Comparison of ENCODE assay signal across 14 cellular contexts in the genomic region with DNA sequence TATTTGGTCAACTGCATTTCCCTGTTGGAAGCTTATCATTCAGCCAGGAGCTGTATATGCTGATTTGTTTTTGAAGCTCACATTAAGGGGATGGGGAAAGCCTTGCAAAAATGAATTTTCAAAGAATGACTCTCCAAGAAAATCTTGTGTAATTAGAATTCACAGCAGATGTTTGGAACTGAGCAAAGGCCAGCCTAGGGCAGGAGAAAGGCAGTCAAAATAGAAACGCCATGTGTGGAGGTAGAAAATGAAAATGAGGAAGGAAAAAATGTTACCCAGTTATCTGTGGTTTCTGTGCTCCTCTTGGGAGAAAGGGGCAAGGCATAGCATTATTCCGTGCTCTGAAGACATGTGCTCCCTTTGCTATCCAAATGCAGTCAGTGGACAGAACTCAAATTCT.
DNase-seq lines count a peak whose midpoint lies in the region; TF ChIP-seq lines count a peak whose summit lies in the region.
"Had no signal": no experiment of that assay in that cellular context is flagged by ENCODE, and none has a peak within 500 bp of the region (broad histone marks: within the 10 kb centered on the region; RNA-seq: fewer than 3 reads in every experiment).

No MANE protein-coding gene starts in this region.

- H3K9me3 ChIP-seq in fibroblast of lung (ENCODE audit: control insufficient read depth, insufficient read depth, low read depth, low read length) (no peaks in the 10 kb centered on the region), smooth muscle cell (replicated peaks; ENCODE audit: low read depth) (no peaks in the 10 kb centered on the region), hepatocyte (ENCODE audit: low read depth) (no peaks in the 10 kb centered on the region)
- H3K9me3 ChIP-seq: body of pancreas, thyroid gland had no signal

- no peak overlapping the region for H3K4me3 ChIP-seq in fibroblast of lung (replicated peaks in 1 of 4; ENCODE audit: control extremely low read depth in 1 of 4, insufficient read depth in 1 of 4, low read depth in 3 of 4, low read length in 4 of 4)
- no peak overlapping the region for H3K4me3 ChIP-seq in smooth muscle cell
- no peak overlapping the region for H3K4me3 ChIP-seq in hepatocyte
- H3K4me3 ChIP-seq: body of pancreas, thyroid gland had no signal

- no peaks in the 10 kb centered on the region for H3K9me2 ChIP-seq in hepatocyte (replicated peaks; ENCODE audit: insufficient read depth)

- H3K27me3 ChIP-seq in fibroblast of lung (ENCODE audit: control insufficient read depth, insufficient read depth, low read length) (no peaks in the 10 kb centered on the region), smooth muscle cell (ENCODE audit: low read depth) (no peaks in the 10 kb centered on the region), hepatocyte (no peaks in the 10 kb centered on the region)
- H3K27me3 ChIP-seq: body of pancreas, thyroid gland had no signal

- peak; percentile 8 to 20 for DNase-seq in NOMO-1 (lab: John Stamatoyannopoulos, UW; ENCODE audit: unreplicated experiment in 2 of 2)
- DNase-seq in NOMO-1 treated with dmso at 0.1 percent for 144 hours (lab: John Stamatoyannopoulos, UW; ENCODE audit: unreplicated experiment): no peak
- peak; percentile 44 for DNase-seq in OCI-M1 (lab: John Stamatoyannopoulos, UW)
- DNase-seq in fibroblast of lung (ENCODE audit: low read depth in 2 of 2): peak; percentile 54 to 79
- no peak for DNase-seq in smooth muscle cell (lab: John Stamatoyannopoulos, UW; ENCODE audit: unreplicated experiment)
- DNase-seq in activated CD4-positive, alpha-beta T cell treated with anti-CD3 and anti-CD28 coated beads, Interleukin-2, amount 50 U/mL, for 4 hours: no peak
- DNase-seq in hepatocyte (ENCODE audit: low spot score): no peak
- no peak for DNase-seq in NCI-H345 treated with DMSO at 0.1 percent for 48 hours (lab: John Stamatoyannopoulos, UW; ENCODE audit: unreplicated experiment)
- DNase-seq: activated CD8-positive, alpha-beta T cell treated with anti-CD3 and anti-CD28 coated beads, Interleukin-2, amount 10 ng/mL, durations not matched to agents 7 days and 5 days; activated effector memory CD4-positive, alpha-beta T cell treated with Interleukin-2 at 50 U/mL for 16 hours; body of pancreas; DND-41; T-helper 9 cell; thyroid gland had no signal

- no peak overlapping the region for H2AFZ ChIP-seq in fibroblast of lung (ENCODE audit: low read length)
- no peak overlapping the region for H2AFZ ChIP-seq in smooth muscle cell (ENCODE audit: low read depth)
- no peak overlapping the region for H2AFZ ChIP-seq in hepatocyte

- H3K36me3 ChIP-seq in fibroblast of lung (ENCODE audit: control insufficient read depth, insufficient read depth, low read length) (peaks cover 1% of the 10 kb centered on the region), smooth muscle cell (ENCODE audit: low read depth) (no peaks in the 10 kb centered on the region), hepatocyte (replicated peaks; ENCODE audit: insufficient read depth, low read depth) (no peaks in the 10 kb centered on the region)
- H3K36me3 ChIP-seq: thyroid gland had no signal

- peak overlapping the region; percentile 19 for H3K4me2 ChIP-seq in fibroblast of lung (ENCODE audit: extremely low read depth, insufficient read depth, low read length)
- H3K4me2 ChIP-seq in smooth muscle cell: no peak overlapping the region
- H3K4me2 ChIP-seq in hepatocyte: no peak overlapping the region

- H3F3A ChIP-seq in smooth muscle cell (ENCODE audit: low read depth): peaks cover 38% of the 10 kb centered on the region

- no peaks in the 10 kb centered on the region for H4K20me1 ChIP-seq in fibroblast of lung (ENCODE audit: control insufficient read depth, extremely low read depth, insufficient read depth, low read length)
- H4K20me1 ChIP-seq in smooth muscle cell (ENCODE audit: low read depth): no peaks in the 10 kb centered on the region
- no peaks in the 10 kb centered on the region for H4K20me1 ChIP-seq in hepatocyte (ENCODE audit: insufficient read depth, poor library complexity, severe bottlenecking)

- peaks cover 18% of the 10 kb centered on the region for H3K4me1 ChIP-seq in fibroblast of lung (ENCODE audit: control insufficient read depth, extremely low read depth, insufficient read depth, low read length)
- H3K4me1 ChIP-seq in smooth muscle cell (ENCODE audit: low read depth): peaks cover 11% of the 10 kb centered on the region
- H3K4me1 ChIP-seq in hepatocyte (ENCODE audit: insufficient read depth): peaks cover 35% of the 10 kb centered on the region
- H3K4me1 ChIP-seq: body of pancreas had no signal

- TF ChIP-seq CTCF in fibroblast of lung (conservative IDR thresholded peaks at IDR 0.05 in 1 of 2, IDR thresholded peaks at IDR 0.05 in 1 of 2; ENCODE audit: low read depth in 1 of 2, low read length in 2 of 2) (no peak), smooth muscle cell (IDR thresholded peaks at IDR 0.05; ENCODE audit: borderline replicate concordance, insufficient read depth, poor library complexity, severe bottlenecking) (no peak), hepatocyte (IDR thresholded peaks at IDR 0.05; ENCODE audit: poor library complexity) (no peak)

- 52% methylated on average over 2 of the region's 2 CpGs for WGBS in smooth muscle cell (ENCODE audit: low lambda C conversion rate)
- 84% methylated on average over 2 of the region's 2 CpGs for WGBS in hepatocyte (ENCODE audit: low lambda C conversion rate, missing lambda C conversion rate)

- H3K27ac ChIP-seq in fibroblast of lung (ENCODE audit: insufficient read depth, low read length): peak overlapping the region; percentile 42
- peak overlapping the region; percentile 95 for H3K27ac ChIP-seq in smooth muscle cell (ENCODE audit: low read depth)
- no peak overlapping the region for H3K27ac ChIP-seq in hepatocyte
- H3K27ac ChIP-seq: body of pancreas had no signal

- H3K9ac ChIP-seq in fibroblast of lung (ENCODE audit: insufficient read depth, low read length): no peak overlapping the region
- no peak overlapping the region for H3K9ac ChIP-seq in smooth muscle cell (ENCODE audit: low read depth)

- H3K79me2 ChIP-seq in fibroblast of lung (ENCODE audit: control insufficient read depth, insufficient read depth, low read length): peaks cover 13% of the 10 kb centered on the region
- H3K79me2 ChIP-seq in smooth muscle cell (ENCODE audit: low read depth): peaks cover 7% of the 10 kb centered on the region
- H3K79me2 ChIP-seq in hepatocyte: no peaks in the 10 kb centered on the region

Comparison
In these comparisons a context has a peak if more than half of its experiments do, and no peak if none do; other contexts are left out.
1. DNase-seq: peak in NOMO-1 (2 of 2), OCI-M1 (single experiment) and fibroblast of lung (2 of 2); none in NOMO-1 treated with dmso at 0.1 percent for 144 hours (single experiment), smooth muscle cell (single experiment), activated CD4-positive, alpha-beta T cell treated with anti-CD3 and anti-CD28 coated beads, Interleukin-2, amount 50 U/mL, for 4 hours (0 of 2), hepatocyte (single experiment) and NCI-H345 treated with DMSO at 0.1 percent for 48 hours (single experiment).